In genomic region chr5:95543017-95543705, GRCh38 we compare ENCODE assay signal across 13 cellular contexts. TPM values are rescaled to one million over a fixed set of nuclear protein-coding genes. Genes with fewer than 3 reads are reported as not detected.
A peak's percentile ranks its signal among the peaks of the same experiment; 100 is the strongest.
DNase-seq lines count a peak whose midpoint lies in the region; ATAC-seq and TF ChIP-seq lines count a peak whose summit lies in the region.
"Had no signal": no experiment of that assay in that cellular context is flagged by ENCODE, and none has a peak within 500 bp of the region (broad histone marks: within the 10 kb centered on the region; RNA-seq: fewer than 3 reads in every experiment).

No MANE protein-coding gene starts in this region.

- H3K4me3 ChIP-seq in left lung, result no peak overlapping the region

- H3K9me3 ChIP-seq in T-helper 17 cell (ENCODE audit: control insufficient read depth, low read length, poor library complexity, severe bottlenecking) (no peaks in the 10 kb centered on the region), left lung (no peaks in the 10 kb centered on the region)

- H3K4me1 ChIP-seq in left lung, result no peaks in the 10 kb centered on the region

- peaks cover 24% of the 10 kb centered on the region for H3K4me1 Mint-ChIP-seq in T-helper 17 cell

- H3K27me3 ChIP-seq in left lung, result no peaks in the 10 kb centered on the region

- ATAC-seq in GM18861 (IDR thresholded peaks at IDR 0.05; ENCODE audit: unreplicated experiment) (peak; percentile 66), HG03442 (IDR thresholded peaks at IDR 0.05; ENCODE audit: unreplicated experiment) (peak; percentile 73), T-helper 17 cell (no peak), left lobe of liver (peak; percentile 50), left lung (no peak)

- POLR2A ChIA-PET in GM10248 (lab: Yijun Ruan, JAX), result no interaction called here

- no peaks in the 10 kb centered on the region for H3K27me3 Mint-ChIP-seq in T-helper 17 cell
- H3K27me3 Mint-ChIP-seq: activated naive CD4-positive, alpha-beta T cell treated with anti-CD3 and anti-CD28 coated beads, Interleukin-2, amount 50 U/mL, for 24 hours; type B pancreatic cell had no signal

- TF ChIP-seq CTCF in left lung (IDR thresholded peaks at IDR 0.05), result no peak
- no peak for TF ChIP-seq CTCF in GM10248 (IDR thresholded peaks at IDR 0.05; ENCODE audit: control extremely low read depth, extremely low read depth, low read depth, missing control alignments)

- H3K4me3 Mint-ChIP-seq in T-helper 17 cell, result no peak overlapping the region
- H3K4me3 Mint-ChIP-seq: activated naive CD4-positive, alpha-beta T cell treated with anti-CD3 and anti-CD28 coated beads, Interleukin-2, amount 50 U/mL, for 24 hours; type B pancreatic cell had no signal

- no peak overlapping the region for H3K27ac ChIP-seq in left lung

- CTCF ChIA-PET in GM10248 (lab: Yijun Ruan, JAX), result interaction anchor here (1.3 to 1.9 kb wide), 3 partner anchors 9 to 15 kb away, joined by 4 to 5 read pairs (median 4); no protein-coding TSS in a partner anchor

- peaks cover 0 to 94% of the 10 kb centered on the region in 2 donors for H3K36me3 ChIP-seq in left lung

- no peak for DNase-seq in T-helper 17 cell
- no peak for DNase-seq in left lobe of liver (ENCODE audit: low spot score)
- no peak for DNase-seq in left lung
- DNase-seq in NK-92 treated with Interleukin-12 subunit alpha and Interleukin-12 subunit beta, amount 100 ng/mL, for 24 hours (lab: John Stamatoyannopoulos, UW), result no peak
- no peak for DNase-seq in activated effector memory CD4-positive, alpha-beta T cell treated with anti-CD3 and anti-CD28 coated beads, Interleukin-2, amount 50 U/mL, for 16 hours
- DNase-seq in GM10248 (ENCODE audit: extremely low spot score), result no peak
- DNase-seq: activated CD4-positive, alpha-beta T cell treated with anti-CD3 and anti-CD28 coated beads for 48 hours; head of caudate nucleus; retina had no signal

- H3K36me3 Mint-ChIP-seq in T-helper 17 cell (ENCODE audit: low read depth), result peaks cover 7% of the 10 kb centered on the region

- H3K27ac Mint-ChIP-seq in T-helper 17 cell, result peak overlapping the region; percentile 4
- H3K27ac Mint-ChIP-seq: activated naive CD4-positive, alpha-beta T cell treated with anti-CD3 and anti-CD28 coated beads, Interleukin-2, amount 50 U/mL, for 24 hours; type B pancreatic cell had no signal

- intact Hi-C loops in left lung (cut with DNase I), result no loop called here

RNA-seq across cellular contexts. Expression of gene SKIC3, which starts 11.6 kb away (rescaled TPM):
- total RNA-seq in T-helper 17 cell, result 10 to 100 TPM; 78.2 to 90.2 TPM
- 32.6 TPM for total RNA-seq in left lobe of liver
- 10 to 100 TPM; 74.9 to 82.4 TPM for total RNA-seq in left lung

RNA-seq across cellular contexts. Expression of gene ARSK, which starts 11.7 kb away (rescaled TPM):
- total RNA-seq in T-helper 17 cell (1 to 10 TPM; 4.7 to 4.8 TPM), left lobe of liver (3.9 TPM), left lung (1 to 10 TPM; 5.0 to 5.8 TPM)

Comparison
In these comparisons a context has a peak if more than half of its experiments do, and no peak if none do; other contexts are left out.
1. ATAC-seq: peak in GM18861 (single experiment), HG03442 (single experiment) and left lobe of liver (single experiment); none in T-helper 17 cell (single experiment) and left lung (single experiment).